ENCODE assay signal across 1 cellular context in the genomic region with DNA sequence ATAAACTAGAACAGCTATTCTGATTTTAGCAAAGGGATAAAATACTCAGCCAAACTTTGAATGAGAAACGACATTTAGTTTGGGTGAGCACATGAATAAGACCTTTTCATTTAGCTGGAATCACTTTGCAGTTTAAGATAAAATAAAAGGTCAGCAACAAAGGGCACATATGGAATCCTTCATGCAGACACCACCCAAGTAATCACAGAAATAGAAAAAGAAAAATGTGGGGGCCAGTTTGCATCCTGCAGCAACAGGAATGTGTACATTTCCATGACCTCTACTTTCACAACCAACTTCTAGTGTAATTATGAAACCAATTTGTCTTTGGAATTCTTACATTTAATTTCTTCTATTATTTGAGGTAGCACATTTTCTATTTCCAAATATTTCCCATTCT.
TF ChIP-seq lines count a peak whose summit lies in the region.

No MANE protein-coding gene starts in this region.

TF ChIP-seq in SK-N-SH, 30 proteins besides CTCF, POLR2A, EP300 and RAD21 (continued from another document):
- TF ChIP-seq, protein P1, sequence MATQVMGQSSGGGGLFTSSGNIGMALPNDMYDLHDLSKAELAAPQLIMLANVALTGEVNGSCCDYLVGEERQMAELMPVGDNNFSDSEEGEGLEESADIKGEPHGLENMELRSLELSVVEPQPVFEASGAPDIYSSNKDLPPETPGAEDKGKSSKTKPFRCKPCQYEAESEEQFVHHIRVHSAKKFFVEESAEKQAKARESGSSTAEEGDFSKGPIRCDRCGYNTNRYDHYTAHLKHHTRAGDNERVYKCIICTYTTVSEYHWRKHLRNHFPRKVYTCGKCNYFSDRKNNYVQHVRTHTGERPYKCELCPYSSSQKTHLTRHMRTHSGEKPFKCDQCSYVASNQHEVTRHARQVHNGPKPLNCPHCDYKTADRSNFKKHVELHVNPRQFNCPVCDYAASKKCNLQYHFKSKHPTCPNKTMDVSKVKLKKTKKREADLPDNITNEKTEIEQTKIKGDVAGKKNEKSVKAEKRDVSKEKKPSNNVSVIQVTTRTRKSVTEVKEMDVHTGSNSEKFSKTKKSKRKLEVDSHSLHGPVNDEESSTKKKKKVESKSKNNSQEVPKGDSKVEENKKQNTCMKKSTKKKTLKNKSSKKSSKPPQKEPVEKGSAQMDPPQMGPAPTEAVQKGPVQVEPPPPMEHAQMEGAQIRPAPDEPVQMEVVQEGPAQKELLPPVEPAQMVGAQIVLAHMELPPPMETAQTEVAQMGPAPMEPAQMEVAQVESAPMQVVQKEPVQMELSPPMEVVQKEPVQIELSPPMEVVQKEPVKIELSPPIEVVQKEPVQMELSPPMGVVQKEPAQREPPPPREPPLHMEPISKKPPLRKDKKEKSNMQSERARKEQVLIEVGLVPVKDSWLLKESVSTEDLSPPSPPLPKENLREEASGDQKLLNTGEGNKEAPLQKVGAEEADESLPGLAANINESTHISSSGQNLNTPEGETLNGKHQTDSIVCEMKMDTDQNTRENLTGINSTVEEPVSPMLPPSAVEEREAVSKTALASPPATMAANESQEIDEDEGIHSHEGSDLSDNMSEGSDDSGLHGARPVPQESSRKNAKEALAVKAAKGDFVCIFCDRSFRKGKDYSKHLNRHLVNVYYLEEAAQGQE (IDR thresholded peaks at IDR 0.05; ENCODE audit: low read depth, low read length), result no peak
- TF ChIP-seq EZH2phosphoT487 (IDR thresholded peaks at IDR 0.05; ENCODE audit: borderline replicate concordance, low read depth) (no peak), TAF1 (IDR thresholded peaks at IDR 0.05; ENCODE audit: borderline replicate concordance, low read depth, low read length) (no peak)
TF ChIP-seq in SK-N-SH: peak in this region for 6.
